In genomic region chr2:94874277-94874997, GRCh38 we compare ENCODE assay signal across 8 cellular contexts. TPM values are rescaled to one million over a fixed set of nuclear protein-coding genes. Genes with fewer than 3 reads are reported as not detected.
A peak's percentile ranks its signal among the peaks of the same experiment; 100 is the strongest.
DNase-seq lines count a peak whose midpoint lies in the region; ATAC-seq and TF ChIP-seq lines count a peak whose summit lies in the region.

No MANE protein-coding gene starts in this region.

- no peaks in the 10 kb centered on the region for H3K9me3 ChIP-seq in left ventricle myocardium inferior (replicated peaks)

- H3K27ac ChIP-seq in left ventricle myocardium inferior (replicated peaks) = no peak overlapping the region

- peaks cover 88% of the 10 kb centered on the region for H3K27me3 ChIP-seq in left ventricle myocardium inferior (ENCODE audit: low read depth)

- ATAC-seq in GM19372 (IDR thresholded peaks at IDR 0.05; ENCODE audit: low read depth, unreplicated experiment) (peak; percentile 93), HG03460 (IDR thresholded peaks at IDR 0.05; ENCODE audit: unreplicated experiment) (peak; percentile 94)

- TF ChIP-seq CTCF in left ventricle myocardium inferior (IDR thresholded peaks at IDR 0.05; ENCODE audit: borderline replicate concordance) = peak; percentile 64

- H3K4me3 ChIP-seq in left ventricle myocardium inferior = no peak overlapping the region

- intact Hi-C loops in activated T-helper 2 cell treated with anti-CD3 and anti-CD28 coated beads, Interferon-gamma antibody, Interleukin-2, Interleukin-4, amounts not matched to agents 10 μg/mL and 5 μg/mL and 100 μg/mL, durations not matched to agents 14 hours and 24 hours and 36 hours (cut with micrococcal nuclease) = no loop called here
- intact Hi-C loops in left ventricle myocardium inferior (cut with micrococcal nuclease) = no loop called here

- no peaks in the 10 kb centered on the region for H3K9me3 Mint-ChIP-seq in activated T-helper 2 cell treated with anti-CD3 and anti-CD28 coated beads, Interferon-gamma antibody, Interleukin-2, Interleukin-4, amounts not matched to agents 10 μg/mL and 5 μg/mL and 100 μg/mL, durations not matched to agents 14 hours and 24 hours and 36 hours

- no peaks in the 10 kb centered on the region for H3K4me1 ChIP-seq in left ventricle myocardium inferior

- DNase-seq in Caki2 (ENCODE audit: low read depth) (peak; percentile 51), RKO (ENCODE audit: low spot score) (peak; percentile 36), left ventricle myocardium inferior (peak; percentile 25)
- DNase-seq in activated T-helper 2 cell treated with anti-CD3 and anti-CD28 coated beads, Interferon-gamma antibody, Interleukin-2, Interleukin-4, amounts not matched to agents 10 μg/mL and 5 μg/mL and 100 μg/mL, durations not matched to agents 14 hours and 24 hours and 36 hours (ENCODE audit: low spot score) = peak; percentile 64
- peak; percentile 32 to 53 for DNase-seq in stimulated activated CD4-positive, alpha-beta T cell treated with anti-CD3 and anti-CD28 coated beads, Interleukin-15, amount 100 ng/mL, for 48 hours (ENCODE audit: low read depth in 2 of 2)
- no peak for DNase-seq in NK-92 treated with Interleukin-12 subunit alpha and Interleukin-12 subunit beta, amount 100 ng/mL, for 24 hours (lab: John Stamatoyannopoulos, UW)

- H3K36me3 Mint-ChIP-seq in activated T-helper 2 cell treated with anti-CD3 and anti-CD28 coated beads, Interferon-gamma antibody, Interleukin-2, Interleukin-4, amounts not matched to agents 10 μg/mL and 5 μg/mL and 100 μg/mL, durations not matched to agents 14 hours and 24 hours and 36 hours (ENCODE audit: low read depth) = no peaks in the 10 kb centered on the region

- no peaks in the 10 kb centered on the region for H3K36me3 ChIP-seq in left ventricle myocardium inferior

- H3K4me3 Mint-ChIP-seq in activated T-helper 2 cell treated with anti-CD3 and anti-CD28 coated beads, Interferon-gamma antibody, Interleukin-2, Interleukin-4, amounts not matched to agents 10 μg/mL and 5 μg/mL and 100 μg/mL, durations not matched to agents 14 hours and 24 hours and 36 hours (ENCODE audit: low read depth) = no peak overlapping the region

- H3K4me1 Mint-ChIP-seq in activated T-helper 2 cell treated with anti-CD3 and anti-CD28 coated beads, Interferon-gamma antibody, Interleukin-2, Interleukin-4, amounts not matched to agents 10 μg/mL and 5 μg/mL and 100 μg/mL, durations not matched to agents 14 hours and 24 hours and 36 hours (ENCODE audit: low read depth) = no peaks in the 10 kb centered on the region

- no peak overlapping the region for H3K27ac Mint-ChIP-seq in activated T-helper 2 cell treated with anti-CD3 and anti-CD28 coated beads, Interferon-gamma antibody, Interleukin-2, Interleukin-4, amounts not matched to agents 10 μg/mL and 5 μg/mL and 100 μg/mL, durations not matched to agents 14 hours and 24 hours and 36 hours

- no peaks in the 10 kb centered on the region for H3K27me3 Mint-ChIP-seq in activated T-helper 2 cell treated with anti-CD3 and anti-CD28 coated beads, Interferon-gamma antibody, Interleukin-2, Interleukin-4, amounts not matched to agents 10 μg/mL and 5 μg/mL and 100 μg/mL, durations not matched to agents 14 hours and 24 hours and 36 hours (ENCODE audit: low read depth)

- in situ Hi-C loops in Caki2 (cut with HindIII; ENCODE audit: low pct_unique_long_range_greater_than_20kb, low sequenced_read_pairs) = no loop called here

RNA-seq across cellular contexts. Expression of gene TEKT4, which starts 3.2 kb away (rescaled TPM):
- not detected in 2 replicates for total RNA-seq in Caki2 (2014; rRNA removed; shearing (Covaris generic); ENCODE audit: low replicate concordance)
- 0.34 TPM in 1 of 2 replicates, not detected in the other for total RNA-seq in activated T-helper 2 cell treated with anti-CD3 and anti-CD28 coated beads, Interferon-gamma antibody, Interleukin-2, Interleukin-4, amounts not matched to agents 10 μg/mL and 5 μg/mL and 100 μg/mL, durations not matched to agents 14 hours and 24 hours and 36 hours
- total RNA-seq in left ventricle myocardium inferior = not detected
